22 cellular contexts compared by ENCODE assay signal in the genomic region with DNA sequence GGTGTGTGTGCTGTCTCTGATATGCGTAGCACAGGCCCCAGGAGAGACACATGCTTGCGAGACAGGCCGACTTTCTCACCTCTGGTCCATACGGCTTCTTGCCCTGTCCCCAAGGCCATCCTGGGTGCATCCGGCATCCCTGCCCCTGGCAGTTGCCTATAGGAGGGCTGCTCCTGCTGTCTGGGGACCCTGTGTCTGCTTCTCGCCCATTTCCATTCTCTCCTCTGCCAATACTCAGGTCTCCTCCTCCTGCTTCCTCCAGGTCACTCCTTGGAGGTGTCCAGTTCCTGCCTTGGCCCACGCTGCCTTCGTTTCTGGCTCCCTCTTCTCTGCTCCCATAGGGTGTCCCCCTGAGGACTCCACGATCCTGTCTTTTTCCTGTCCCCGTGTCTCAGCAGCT.
DNase-seq lines count a peak whose midpoint lies in the region; ATAC-seq, FAIRE-seq and TF ChIP-seq lines count a peak whose summit lies in the region.
"Had no signal": no experiment of that assay in that cellular context is flagged by ENCODE, and none has a peak within 500 bp of the region (broad histone marks: within the 10 kb centered on the region; RNA-seq: fewer than 3 reads in every experiment).

No MANE protein-coding gene starts in this region.

- intact Hi-C loops in IMR-90 (cut with micrococcal nuclease): no loop called here
- intact Hi-C loops in GM12878 (cut with micrococcal nuclease; ENCODE audit: unreplicated experiment): loop anchor here (5.0 kb wide), 1 partner anchor 41 kb away; no protein-coding TSS in a partner anchor
- intact Hi-C loops in dorsolateral prefrontal cortex (cut with DNase I): no loop called here

- TF ChIP-seq POLR2A in IMR-90 (IDR thresholded peaks at IDR 0.05; ENCODE audit: low read depth, low read length): no peak
- TF ChIP-seq POLR2A in GM12878 (IDR thresholded peaks at IDR 0.05; ENCODE audit: low read depth, low read length): no peak

- H3K27ac ChIP-seq in IMR-90 (ENCODE audit: insufficient read depth, low read length): no peak overlapping the region
- H3K27ac ChIP-seq in GM12878 (ENCODE audit: control insufficient read depth, insufficient read depth): peak overlapping the region; percentile 39
- peak overlapping the region in 53 of 59 donors; percentile 54 to 96 (median 86) for H3K27ac ChIP-seq in dorsolateral prefrontal cortex
- H3K27ac ChIP-seq in osteoblast (ENCODE audit: low read depth, low read length): no peak overlapping the region
- H3K27ac ChIP-seq: 22Rv1, BLaER1, C4-2B had no signal

- H3K4me1 ChIP-seq in IMR-90 (ENCODE audit: control insufficient read depth, insufficient read depth, low read length) (no peaks in the 10 kb centered on the region), GM12878 (ENCODE audit: control insufficient read depth, insufficient read depth, low read length) (peaks cover 7% of the 10 kb centered on the region), osteoblast (ENCODE audit: insufficient read depth, low read length) (no peaks in the 10 kb centered on the region)
- H3K4me1 ChIP-seq: Caco-2 had no signal

- H2AFZ ChIP-seq in IMR-90 (replicated peaks; ENCODE audit: low read length, poor library complexity) (peak overlapping the region; percentile 51), GM12878 (ENCODE audit: control insufficient read depth, low read depth, low read length) (no peak overlapping the region), osteoblast (ENCODE audit: low read length) (no peak overlapping the region)
- H2AFZ ChIP-seq: GM23338 had no signal

- H2AK5ac ChIP-seq in IMR-90 (ENCODE audit: low read depth, low read length): no peak overlapping the region

- TF ChIP-seq EP300 in GM12878 (IDR thresholded peaks at IDR 0.05; ENCODE audit: borderline replicate concordance in 1 of 2, control insufficient read depth in 1 of 2, low read depth in 2 of 2, low read length in 2 of 2): no peak

- H2BK5ac ChIP-seq in IMR-90 (ENCODE audit: low read depth, low read length, poor library complexity, severe bottlenecking): no peak overlapping the region

- SMC1A ChIA-PET in GM12878 (lab: Charles Lee; ENCODE audit: uncharacterized antibody, unreplicated experiment): no interaction called here

- no peaks in the 10 kb centered on the region; the same call in 1 of the 2 replicates for H4K20me1 ChIP-seq in IMR-90 (ENCODE audit: insufficient read depth, low read length)
- H4K20me1 ChIP-seq in GM12878 (ENCODE audit: control insufficient read depth, insufficient read depth): no peaks in the 10 kb centered on the region
- no peaks in the 10 kb centered on the region for H4K20me1 ChIP-seq in osteoblast (ENCODE audit: insufficient read depth, low read length)
- H4K20me1 ChIP-seq: BLaER1 had no signal

- ATAC-seq in IMR-90 (ENCODE audit: low read depth) (no peak), GM12878 (no peak)
- ATAC-seq: CD8-positive, alpha-beta T cell; GM23338; HCT116 had no signal

- no peak overlapping the region for H3K14ac ChIP-seq in IMR-90 (replicated peaks; ENCODE audit: low read depth, low read length)

- DNase-seq in IMR-90 (no peak), GM12878 (ENCODE audit: low read depth, low spot score) (no peak), dorsolateral prefrontal cortex (no peak), osteoblast (ENCODE audit: insufficient read length, low spot score, missing footprints) (peak; percentile 42), RCC 7860 (ENCODE audit: low spot score) (no peak), occipital lobe (lab: John Stamatoyannopoulos, UW) (no peak), NCI-H82 treated with DMSO at 0.1 percent for 48 hours (lab: John Stamatoyannopoulos, UW; ENCODE audit: unreplicated experiment) (no peak), HuH-7 (ENCODE audit: low spot score) (no peak)
- DNase-seq: Caco-2; CD4-positive, CD25-positive, alpha-beta regulatory T cell; CD8-positive, alpha-beta T cell; DMS153; DND-41; H9 had no signal

- H3K27me3 ChIP-seq in IMR-90 (ENCODE audit: control insufficient read depth, insufficient read depth, low read length) (peaks cover 19% of the 10 kb centered on the region; the same call in 1 of the 2 replicates), GM12878 (replicated peaks in 1 of 2; ENCODE audit: control insufficient read depth in 2 of 2, insufficient read depth in 2 of 2, low read length in 1 of 2) (no peaks in the 10 kb centered on the region), dorsolateral prefrontal cortex (peaks cover 0 to 9% (median 0%) of the 10 kb centered on the region in 45 donors), osteoblast (ENCODE audit: insufficient read depth, low read length) (peaks cover 7% of the 10 kb centered on the region)
- H3K27me3 ChIP-seq: BLaER1 had no signal

- no peak overlapping the region for H2BK120ac ChIP-seq in IMR-90 (ENCODE audit: low read depth, low read length)

- RAD21 ChIA-PET in GM12878 (lab: Charles Lee; ENCODE audit: unreplicated experiment): no interaction called here

- H3K4me2 ChIP-seq in IMR-90 (ENCODE audit: low read depth, low read length) (no peak overlapping the region), GM12878 (ENCODE audit: control insufficient read depth, insufficient read depth) (peak overlapping the region; percentile 48), osteoblast (ENCODE audit: insufficient read depth, low read length) (no peak overlapping the region)
- H3K4me2 ChIP-seq: BLaER1, GM23338 had no signal

- TF ChIP-seq RAD21 in IMR-90 (IDR thresholded peaks at IDR 0.05; ENCODE audit: low read length) (no peak), GM12878 (IDR thresholded peaks at IDR 0.05; ENCODE audit: insufficient read depth, low read depth, low read length) (no peak)

- no peak overlapping the region for H3K23ac ChIP-seq in IMR-90 (ENCODE audit: low read depth, low read length)

- no peak overlapping the region for H4K8ac ChIP-seq in IMR-90 (ENCODE audit: low read depth in 2 of 2, low read length in 2 of 2)

- no peak overlapping the region for H2BK20ac ChIP-seq in IMR-90 (ENCODE audit: low read depth, low read length)

- H3K79me2 ChIP-seq in GM12878 (ENCODE audit: control insufficient read depth, insufficient read depth, low read length): peaks cover 41% of the 10 kb centered on the region
- no peaks in the 10 kb centered on the region for H3K79me2 ChIP-seq in osteoblast (ENCODE audit: insufficient read depth, low read length)

- H3K4ac ChIP-seq in IMR-90 (ENCODE audit: low read depth, low read length): no peak overlapping the region

- H3K9me1 ChIP-seq in IMR-90 (ENCODE audit: insufficient read depth, low read length): no peaks in the 10 kb centered on the region

- no peak overlapping the region for H2BK15ac ChIP-seq in IMR-90 (ENCODE audit: low read depth, low read length)

- dilution Hi-C loops in IMR-90 (cut with HindIII; ENCODE audit: low sequenced_read_pairs, unreplicated experiment): no loop called here

- no peaks in the 10 kb centered on the region for H3K9me3 ChIP-seq in IMR-90 (ENCODE audit: control insufficient read depth, insufficient read depth, low read length)
- H3K9me3 ChIP-seq in GM12878 (replicated peaks; ENCODE audit: control insufficient read depth, insufficient read depth, low read length): no peaks in the 10 kb centered on the region
- H3K9me3 ChIP-seq in osteoblast (ENCODE audit: low read depth, low read length): no peaks in the 10 kb centered on the region
- H3K9me3 ChIP-seq: BLaER1, Caco-2 had no signal

- H3K36me3 ChIP-seq in IMR-90 (ENCODE audit: control insufficient read depth, insufficient read depth, low read length) (no peaks in the 10 kb centered on the region), GM12878 (ENCODE audit: control insufficient read depth in 2 of 2, insufficient read depth in 2 of 2, low read length in 1 of 2) (no peaks in the 10 kb centered on the region), osteoblast (ENCODE audit: insufficient read depth, low read length) (no peaks in the 10 kb centered on the region)
- H3K36me3 ChIP-seq: BLaER1 had no signal

- BruUV-seq in IMR-90 (replicated peaks; lab: Mats Ljungman, UMichigan) (no TSS peak), GM12878 (replicated peaks; lab: Mats Ljungman, UMichigan) (no TSS peak)

- no peak overlapping the region for H4K5ac ChIP-seq in IMR-90 (ENCODE audit: low read depth, low read length)

- 42% methylated on average over 2 of the region's 10 CpGs; no CpG with 5 or more reads in 1 of the 2 experiments for WGBS in IMR-90 (ENCODE audit: extremely low coverage in 2 of 2, insufficient read length in 1 of 2), 2 experiments
- 23% methylated on average over 10 of the region's 10 CpGs for WGBS in GM12878 (ENCODE audit: insufficient coverage, insufficient replicate concordance, low lambda C conversion rate, missing lambda C conversion rate)

- no peak overlapping the region for H3K18ac ChIP-seq in IMR-90 (ENCODE audit: low read depth, low read length)

- CTCF ChIA-PET in IMR-90 (lab: Yijun Ruan, JAX) (no interaction called here), GM12878 (lab: Yijun Ruan, JAX) (interaction anchor here (0.6 kb wide), 1 partner anchor 157 kb away, joined by 4 read pairs; no protein-coding TSS in a partner anchor)

- in situ Hi-C loops in IMR-90 (cut with MboI; ENCODE audit: low sequenced_read_pairs) (loop anchor here (25.0 kb wide), 1 partner anchor 474 kb away; no protein-coding TSS in a partner anchor), GM12878 (cut with MboI) (no loop called here)

- POLR2A ChIA-PET in IMR-90 (lab: Charles Lee; ENCODE audit: unreplicated experiment): no interaction called here
- POLR2A ChIA-PET in GM12878 (lab: Charles Lee): no interaction called here

- H3K4me3 ChIP-seq in IMR-90 (ENCODE audit: insufficient read depth, low read depth, low read length) (no peak overlapping the region), GM12878 (0 out of 2 replicates have a peak overlapping the region, but pooled peaks have one; percentile 22), dorsolateral prefrontal cortex (no peak overlapping the region), osteoblast (ENCODE audit: insufficient read depth, low read length) (no peak overlapping the region)
- H3K4me3 ChIP-seq: BLaER1, GM23338 had no signal

- H3K79me1 ChIP-seq in IMR-90 (ENCODE audit: low read depth in 1 of 2, low read length in 2 of 2): no peaks in the 10 kb centered on the region

- no peak overlapping the region for H3K56ac ChIP-seq in IMR-90 (ENCODE audit: extremely low read depth, insufficient read depth, low read length)

- no peak overlapping the region for H4K91ac ChIP-seq in IMR-90 (ENCODE audit: insufficient read depth, low read depth, low read length)

- no peak overlapping the region for H2AK9ac ChIP-seq in IMR-90 (replicated peaks; ENCODE audit: low read depth, low read length, poor library complexity)

- TF ChIP-seq CTCF in IMR-90 (conservative IDR thresholded peaks at IDR 0.05; ENCODE audit: low read depth, low read length): no peak
- no peak for TF ChIP-seq CTCF in GM12878 (IDR thresholded peaks at IDR 0.05 in 2 of 3, conservative IDR thresholded peaks at IDR 0.05 in 1 of 3; ENCODE audit: control insufficient read depth in 2 of 3, extremely low read depth in 1 of 3, insufficient read depth in 1 of 3, low read depth in 3 of 3, low read length in 3 of 3)
- TF ChIP-seq CTCF in dorsolateral prefrontal cortex (IDR thresholded peaks at IDR 0.05 in 54 of 56, conservative IDR thresholded peaks at IDR 0.05 in 2 of 56; ENCODE audit: low read depth in 1 of 56, partially characterized antibody in 56 of 56): no peak
- TF ChIP-seq CTCF in osteoblast (IDR thresholded peaks at IDR 0.05; ENCODE audit: extremely low read depth, low read depth, low read length): no peak

- FAIRE-seq in GM12878 (lab: Jason Lieb, UNC) (no peak), RCC 7860 (lab: Jason Lieb, UNC) (no peak)
- FAIRE-seq: A204.1, G401.6, GM19239 had no signal

- no peak overlapping the region for H3K9ac ChIP-seq in IMR-90 (ENCODE audit: low read depth, low read length)
- peak overlapping the region; percentile 18; the same call in 1 of the 2 replicates for H3K9ac ChIP-seq in GM12878 (ENCODE audit: control insufficient read depth, insufficient read depth, low read length)
- H3K9ac ChIP-seq: BLaER1 had no signal

Comparison
In these comparisons a context has a peak if more than half of its experiments do, and no peak if none do; other contexts are left out.
1. H3K27ac ChIP-seq: peak in GM12878 (single experiment) and dorsolateral prefrontal cortex (53 of 59); none in IMR-90 (single experiment) and osteoblast (single experiment).